In the genomic region with DNA sequence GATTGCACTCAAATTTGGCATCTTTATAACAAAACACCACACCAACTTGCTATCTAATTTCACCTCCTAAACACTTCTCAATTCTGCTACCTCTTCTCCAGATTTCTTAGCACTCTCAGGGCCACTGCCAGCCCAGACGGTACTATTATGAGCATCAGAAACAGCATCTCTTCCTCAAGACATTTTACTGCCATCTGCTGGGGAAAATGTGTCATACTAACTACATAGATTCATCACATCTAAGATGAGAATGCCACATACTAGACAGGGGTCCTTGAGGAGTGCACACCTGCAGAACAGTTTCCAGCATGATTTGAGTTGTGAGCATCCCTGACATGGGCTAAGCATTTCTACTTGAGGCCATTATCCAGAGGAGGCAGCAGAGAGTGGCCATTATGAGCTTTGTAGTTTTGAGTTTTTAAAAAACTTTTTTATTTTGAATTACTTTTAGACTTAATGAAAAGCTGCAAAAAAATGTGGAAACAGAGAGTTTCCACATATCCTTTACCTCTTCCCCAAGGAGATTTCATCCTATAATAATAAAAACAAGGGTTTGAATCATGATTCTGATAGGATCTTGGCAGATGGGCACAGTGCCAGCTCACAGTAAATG, we compare ENCODE assay signal across 8 cellular contexts. TPM values are rescaled to one million over a fixed set of nuclear protein-coding genes. Genes with fewer than 3 reads are reported as not detected.
DNase-seq lines count a peak whose midpoint lies in the region; ATAC-seq and TF ChIP-seq lines count a peak whose summit lies in the region.

No MANE protein-coding gene starts in this region.

- BruUV-seq in A673 (replicated peaks; lab: Mats Ljungman, UMichigan) = no TSS peak

- intact Hi-C loops in A673 (cut with micrococcal nuclease; ENCODE audit: unreplicated experiment) = loop anchor here (5.0 to 10.0 kb wide), 6 partner anchors 269 to 1799 kb away; no protein-coding TSS in a partner anchor
- intact Hi-C loops in right lobe of liver (cut with DNase I) = no loop called here
- intact Hi-C loops in tibial artery (cut with DNase I; ENCODE audit: low total_unique reads) = no loop called here

- H3K4me3 ChIP-seq in A673 (ENCODE audit: low read depth, low read length, poor library complexity, severe bottlenecking) (no peak overlapping the region), HEK293 (ENCODE audit: low read depth, low read length) (no peak overlapping the region), right lobe of liver (no peak overlapping the region), tibial artery (no peak overlapping the region)

- H3K9me3 ChIP-seq in A673 (ENCODE audit: low read depth, low read length, poor library complexity, severe bottlenecking) (no peaks in the 10 kb centered on the region), HEK293 (ENCODE audit: control insufficient read depth, insufficient read depth, low read depth, low read length) (no peaks in the 10 kb centered on the region), right lobe of liver (no peaks in the 10 kb centered on the region), tibial artery (no peaks in the 10 kb centered on the region)

- DNase-seq in A673 (ENCODE audit: low spot score) = peak; percentile 75
- peak; percentile 43 for DNase-seq in GM10248 (ENCODE audit: extremely low spot score)
- peak; percentile 71 for DNase-seq in LoVo (ENCODE audit: low spot score)
- peak; percentile 64 for DNase-seq in RPMI7951 (ENCODE audit: low read depth)
- DNase-seq in chondrocyte (ENCODE audit: low spot score) = no peak
- DNase-seq in right lobe of liver = no peak
- DNase-seq in tibial artery = no peak

- ATAC-seq in right lobe of liver = peak; percentile 64 to 76 (median 72)

- no peaks in the 10 kb centered on the region for H3K9me3 Mint-ChIP-seq in chondrocyte (ENCODE audit: low read depth)

- WGBS in right lobe of liver (ENCODE audit: insufficient coverage, low coverage, low lambda C conversion rate, missing lambda C conversion rate) = 0% methylated on average over 1 of the region's 1 CpG

- H3K27ac ChIP-seq in A673 (ENCODE audit: low read depth, low read length, poor library complexity, severe bottlenecking) (no peak overlapping the region), HEK293 (ENCODE audit: extremely low read depth, low read depth, low read length) (no peak overlapping the region), right lobe of liver (no peak overlapping the region), tibial artery (no peak overlapping the region)

- POLR2A ChIA-PET in A673 (lab: Charles Lee; ENCODE audit: low non-redundant PET) (no interaction called here), GM10248 (lab: Yijun Ruan, JAX) (no interaction called here), HEK293 (lab: Yijun Ruan, JAX) (no interaction called here)

- H3K27me3 ChIP-seq in A673 (replicated peaks; ENCODE audit: insufficient read depth, low read depth, low read length, poor library complexity) (peaks cover 20% of the 10 kb centered on the region), right lobe of liver (no peaks in the 10 kb centered on the region), tibial artery (no peaks in the 10 kb centered on the region)

- no peak overlapping the region for H3K27ac Mint-ChIP-seq in chondrocyte (ENCODE audit: unreplicated experiment)

- TF ChIP-seq POLR2A in right lobe of liver (IDR thresholded peaks at IDR 0.05) = no peak

- H3K4me3 Mint-ChIP-seq in chondrocyte (ENCODE audit: unreplicated experiment) = no peak overlapping the region

- TF ChIP-seq CTCF in A673 (conservative IDR thresholded peaks at IDR 0.05; ENCODE audit: low read depth, low read length) (peak; percentile 70), GM10248 (IDR thresholded peaks at IDR 0.05; ENCODE audit: control extremely low read depth, extremely low read depth, low read depth, missing control alignments) (peak; percentile 57), HEK293 (tag by site-specific recombination; IDR thresholded peaks at IDR 0.05) (peak; percentile 49; the same call in 1 of the 2 replicates), chondrocyte (IDR thresholded peaks at IDR 0.05) (peak; percentile 94), right lobe of liver (IDR thresholded peaks at IDR 0.05) (peak; percentile 38 to 60 (median 58)), tibial artery (IDR thresholded peaks at IDR 0.05) (peak; percentile 45 to 49)

- peaks cover 6% of the 10 kb centered on the region for H3K27me3 Mint-ChIP-seq in chondrocyte (ENCODE audit: low read depth)

- H3K36me3 ChIP-seq in A673 (ENCODE audit: insufficient read depth, low read length, poor library complexity, severe bottlenecking) = no peaks in the 10 kb centered on the region
- no peaks in the 10 kb centered on the region for H3K36me3 ChIP-seq in HEK293 (ENCODE audit: control insufficient read depth in 2 of 2, insufficient read depth in 1 of 2, low read length in 2 of 2)
- H3K36me3 ChIP-seq in right lobe of liver = no peaks in the 10 kb centered on the region
- H3K36me3 ChIP-seq in tibial artery = no peaks in the 10 kb centered on the region

- no peaks in the 10 kb centered on the region for H3K4me1 Mint-ChIP-seq in chondrocyte (ENCODE audit: low read depth)

- H3K36me3 Mint-ChIP-seq in chondrocyte (ENCODE audit: low read depth) = no peaks in the 10 kb centered on the region

- CTCF ChIA-PET in A673 (lab: Charles Lee) = interaction anchor here (1.3 kb wide), 1 partner anchor 342 kb away, joined by 3 read pairs; no protein-coding TSS in a partner anchor
- CTCF ChIA-PET in GM10248 (lab: Yijun Ruan, JAX) = interaction anchor here (0.6 to 9.5 kb wide), 29 partner anchors 8 to 1137 kb away, joined by 3 to 114 read pairs (median 5); no protein-coding TSS in a partner anchor
- CTCF ChIA-PET in HEK293 (lab: Yijun Ruan, JAX) = interaction anchor here (0.6 to 2.3 kb wide), 26 partner anchors 8 to 1866 kb away, joined by 3 to 10 read pairs (median 4); no protein-coding TSS in a partner anchor

- no peaks in the 10 kb centered on the region for H3K4me1 ChIP-seq in A673 (ENCODE audit: insufficient read depth, low read length, poor library complexity, severe bottlenecking)
- no peaks in the 10 kb centered on the region; the same call in 1 of the 2 replicates for H3K4me1 ChIP-seq in HEK293 (ENCODE audit: control insufficient read depth, insufficient read depth, low read length)
- H3K4me1 ChIP-seq in right lobe of liver = no peaks in the 10 kb centered on the region
- no peaks in the 10 kb centered on the region for H3K4me1 ChIP-seq in tibial artery

TF ChIP-seq in HEK293, 187 proteins besides CTCF, POLR2A, EP300 and RAD21:
- TF ChIP-seq, protein P1, sequence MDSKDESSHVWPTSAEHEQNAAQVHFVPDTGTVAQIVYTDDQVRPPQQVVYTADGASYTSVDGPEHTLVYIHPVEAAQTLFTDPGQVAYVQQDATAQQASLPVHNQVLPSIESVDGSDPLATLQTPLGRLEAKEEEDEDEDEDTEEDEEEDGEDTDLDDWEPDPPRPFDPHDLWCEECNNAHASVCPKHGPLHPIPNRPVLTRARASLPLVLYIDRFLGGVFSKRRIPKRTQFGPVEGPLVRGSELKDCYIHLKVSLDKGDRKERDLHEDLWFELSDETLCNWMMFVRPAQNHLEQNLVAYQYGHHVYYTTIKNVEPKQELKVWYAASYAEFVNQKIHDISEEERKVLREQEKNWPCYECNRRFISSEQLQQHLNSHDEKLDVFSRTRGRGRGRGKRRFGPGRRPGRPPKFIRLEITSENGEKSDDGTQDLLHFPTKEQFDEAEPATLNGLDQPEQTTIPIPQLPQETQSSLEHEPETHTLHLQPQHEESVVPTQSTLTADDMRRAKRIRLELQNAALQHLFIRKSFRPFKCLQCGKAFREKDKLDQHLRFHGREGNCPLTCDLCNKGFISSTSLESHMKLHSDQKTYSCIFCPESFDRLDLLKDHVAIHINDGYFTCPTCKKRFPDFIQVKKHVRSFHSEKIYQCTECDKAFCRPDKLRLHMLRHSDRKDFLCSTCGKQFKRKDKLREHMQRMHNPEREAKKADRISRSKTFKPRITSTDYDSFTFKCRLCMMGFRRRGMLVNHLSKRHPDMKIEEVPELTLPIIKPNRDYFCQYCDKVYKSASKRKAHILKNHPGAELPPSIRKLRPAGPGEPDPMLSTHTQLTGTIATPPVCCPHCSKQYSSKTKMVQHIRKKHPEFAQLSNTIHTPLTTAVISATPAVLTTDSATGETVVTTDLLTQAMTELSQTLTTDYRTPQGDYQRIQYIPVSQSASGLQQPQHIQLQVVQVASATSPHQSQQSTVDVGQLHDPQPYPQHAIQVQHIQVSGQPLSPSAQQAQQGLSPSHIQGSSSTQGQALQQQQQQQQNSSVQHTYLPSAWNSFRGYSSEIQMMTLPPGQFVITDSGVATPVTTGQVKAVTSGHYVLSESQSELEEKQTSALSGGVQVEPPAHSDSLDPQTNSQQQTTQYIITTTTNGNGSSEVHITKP (tag by site-specific recombination; IDR thresholded peaks at IDR 0.05) = peak; percentile 46
- peak; percentile 90 for TF ChIP-seq ZNF654 (tag by site-specific recombination; IDR thresholded peaks at IDR 0.05; ENCODE audit: low read depth)
- no peak for TF ChIP-seq ZNF146 (tag by site-specific recombination; IDR thresholded peaks at IDR 0.05)
TF ChIP-seq in HEK293: peak in this region for 2.

RNA-seq across cellular contexts. Expression of gene GRIP1, which starts 15.1 kb away (rescaled TPM):
- total RNA-seq in A673 (2021) = 1.9 and 3.6 TPM in 2 replicates
- 0.59 TPM in 1 of 2 replicates, not detected in the other for total RNA-seq in RPMI7951 (2014; rRNA removed; shearing (Covaris generic))
- total RNA-seq in chondrocyte = 5.0 to 10.1 TPM (median 7.8 TPM) in 3 replicates
- under 1 TPM in 3 of 6 experiments, not detected in 3; 0.22 to 0.78 (median 0.26) TPM for total RNA-seq in right lobe of liver

Comparison
In these comparisons a context has a peak if more than half of its experiments do, and no peak if none do; other contexts are left out.
1. DNase-seq: peak in A673 (single experiment), GM10248 (single experiment), LoVo (single experiment) and RPMI7951 (single experiment); none in chondrocyte (single experiment), right lobe of liver (0 of 3) and tibial artery (0 of 2).
2. Peak in every context shown above with its lines, with median percentiles within 50 percentile points of each other: CTCF ChIP-seq.